1 cellular context compared by ENCODE assay signal in the genomic region with DNA sequence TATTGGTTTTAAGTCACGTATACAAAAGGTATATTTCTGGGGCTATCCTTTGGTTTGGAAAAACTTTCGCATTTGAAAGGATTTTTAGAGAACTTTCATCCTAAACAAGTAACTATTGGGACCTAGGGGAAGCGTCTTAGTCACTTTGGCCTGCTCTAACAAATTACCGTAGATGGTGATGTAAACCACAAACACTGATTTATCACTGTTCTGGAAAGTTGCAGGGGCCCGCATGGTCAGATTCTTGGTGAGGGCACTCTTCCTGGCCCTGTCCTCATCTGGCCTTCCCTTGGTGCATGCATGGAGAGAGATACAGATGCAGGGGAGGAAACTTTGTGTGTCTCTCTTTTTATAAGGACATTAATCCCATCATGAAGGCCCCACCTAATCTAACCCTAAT.
TF ChIP-seq lines count a peak whose summit lies in the region.

No MANE protein-coding gene starts in this region.

TF ChIP-seq in GM23338, 12 proteins besides CTCF, POLR2A, EP300 and RAD21 (continued from another document):
- TF ChIP-seq, protein P1, sequence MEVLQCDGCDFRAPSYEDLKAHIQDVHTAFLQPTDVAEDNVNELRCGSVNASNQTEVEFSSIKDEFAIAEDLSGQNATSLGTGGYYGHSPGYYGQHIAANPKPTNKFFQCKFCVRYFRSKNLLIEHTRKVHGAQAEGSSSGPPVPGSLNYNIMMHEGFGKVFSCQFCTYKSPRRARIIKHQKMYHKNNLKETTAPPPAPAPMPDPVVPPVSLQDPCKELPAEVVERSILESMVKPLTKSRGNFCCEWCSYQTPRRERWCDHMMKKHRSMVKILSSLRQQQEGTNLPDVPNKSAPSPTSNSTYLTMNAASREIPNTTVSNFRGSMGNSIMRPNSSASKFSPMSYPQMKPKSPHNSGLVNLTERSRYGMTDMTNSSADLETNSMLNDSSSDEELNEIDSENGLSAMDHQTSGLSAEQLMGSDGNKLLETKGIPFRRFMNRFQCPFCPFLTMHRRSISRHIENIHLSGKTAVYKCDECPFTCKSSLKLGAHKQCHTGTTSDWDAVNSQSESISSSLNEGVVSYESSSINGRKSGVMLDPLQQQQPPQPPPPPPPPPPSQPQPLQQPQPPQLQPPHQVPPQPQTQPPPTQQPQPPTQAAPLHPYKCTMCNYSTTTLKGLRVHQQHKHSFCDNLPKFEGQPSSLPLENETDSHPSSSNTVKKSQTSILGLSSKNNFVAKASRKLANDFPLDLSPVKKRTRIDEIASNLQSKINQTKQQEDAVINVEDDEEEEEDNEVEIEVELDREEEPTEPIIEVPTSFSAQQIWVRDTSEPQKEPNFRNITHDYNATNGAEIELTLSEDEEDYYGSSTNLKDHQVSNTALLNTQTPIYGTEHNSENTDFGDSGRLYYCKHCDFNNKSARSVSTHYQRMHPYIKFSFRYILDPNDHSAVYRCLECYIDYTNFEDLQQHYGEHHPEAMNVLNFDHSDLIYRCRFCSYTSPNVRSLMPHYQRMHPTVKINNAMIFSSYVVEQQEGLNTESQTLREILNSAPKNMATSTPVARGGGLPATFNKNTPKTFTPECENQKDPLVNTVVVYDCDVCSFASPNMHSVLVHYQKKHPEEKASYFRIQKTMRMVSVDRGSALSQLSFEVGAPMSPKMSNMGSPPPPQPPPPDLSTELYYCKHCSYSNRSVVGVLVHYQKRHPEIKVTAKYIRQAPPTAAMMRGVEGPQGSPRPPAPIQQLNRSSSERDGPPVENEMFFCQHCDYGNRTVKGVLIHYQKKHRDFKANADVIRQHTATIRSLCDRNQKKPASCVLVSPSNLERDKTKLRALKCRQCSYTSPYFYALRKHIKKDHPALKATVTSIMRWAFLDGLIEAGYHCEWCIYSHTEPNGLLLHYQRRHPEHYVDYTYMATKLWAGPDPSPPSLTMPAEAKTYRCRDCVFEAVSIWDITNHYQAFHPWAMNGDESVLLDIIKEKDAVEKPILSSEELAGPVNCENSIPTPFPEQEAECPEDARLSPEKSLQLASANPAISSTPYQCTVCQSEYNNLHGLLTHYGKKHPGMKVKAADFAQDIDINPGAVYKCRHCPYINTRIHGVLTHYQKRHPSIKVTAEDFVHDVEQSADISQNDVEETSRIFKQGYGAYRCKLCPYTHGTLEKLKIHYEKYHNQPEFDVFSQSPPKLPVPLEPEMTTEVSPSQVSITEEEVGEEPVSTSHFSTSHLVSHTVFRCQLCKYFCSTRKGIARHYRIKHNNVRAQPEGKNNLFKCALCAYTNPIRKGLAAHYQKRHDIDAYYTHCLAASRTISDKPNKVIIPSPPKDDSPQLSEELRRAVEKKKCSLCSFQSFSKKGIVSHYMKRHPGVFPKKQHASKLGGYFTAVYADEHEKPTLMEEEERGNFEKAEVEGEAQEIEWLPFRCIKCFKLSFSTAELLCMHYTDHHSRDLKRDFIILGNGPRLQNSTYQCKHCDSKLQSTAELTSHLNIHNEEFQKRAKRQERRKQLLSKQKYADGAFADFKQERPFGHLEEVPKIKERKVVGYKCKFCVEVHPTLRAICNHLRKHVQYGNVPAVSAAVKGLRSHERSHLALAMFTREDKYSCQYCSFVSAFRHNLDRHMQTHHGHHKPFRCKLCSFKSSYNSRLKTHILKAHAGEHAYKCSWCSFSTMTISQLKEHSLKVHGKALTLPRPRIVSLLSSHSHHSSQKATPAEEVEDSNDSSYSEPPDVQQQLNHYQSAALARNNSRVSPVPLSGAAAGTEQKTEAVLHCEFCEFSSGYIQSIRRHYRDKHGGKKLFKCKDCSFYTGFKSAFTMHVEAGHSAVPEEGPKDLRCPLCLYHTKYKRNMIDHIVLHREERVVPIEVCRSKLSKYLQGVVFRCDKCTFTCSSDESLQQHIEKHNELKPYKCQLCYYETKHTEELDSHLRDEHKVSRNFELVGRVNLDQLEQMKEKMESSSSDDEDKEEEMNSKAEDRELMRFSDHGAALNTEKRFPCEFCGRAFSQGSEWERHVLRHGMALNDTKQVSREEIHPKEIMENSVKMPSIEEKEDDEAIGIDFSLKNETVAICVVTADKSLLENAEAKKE (CRISPR knock-in tag; IDR thresholded peaks at IDR 0.05) = no peak
- TF ChIP-seq EZH2 (IDR thresholded peaks at IDR 0.05; ENCODE audit: low read depth, unreplicated experiment) (no peak), CREB1 (CRISPR knock-in tag; IDR thresholded peaks at IDR 0.05; ENCODE audit: low read depth) (no peak), ZNF331 (CRISPR knock-in tag; IDR thresholded peaks at IDR 0.05; ENCODE audit: low read depth) (no peak), POLR2AphosphoS5 (IDR thresholded peaks at IDR 0.05; ENCODE audit: low read depth) (no peak), EZH2phosphoT487 (IDR thresholded peaks at IDR 0.05; ENCODE audit: unreplicated experiment) (no peak), STAT1 (IDR thresholded peaks at IDR 0.05; ENCODE audit: unreplicated experiment) (no peak)
- TF ChIP-seq, protein P2, sequence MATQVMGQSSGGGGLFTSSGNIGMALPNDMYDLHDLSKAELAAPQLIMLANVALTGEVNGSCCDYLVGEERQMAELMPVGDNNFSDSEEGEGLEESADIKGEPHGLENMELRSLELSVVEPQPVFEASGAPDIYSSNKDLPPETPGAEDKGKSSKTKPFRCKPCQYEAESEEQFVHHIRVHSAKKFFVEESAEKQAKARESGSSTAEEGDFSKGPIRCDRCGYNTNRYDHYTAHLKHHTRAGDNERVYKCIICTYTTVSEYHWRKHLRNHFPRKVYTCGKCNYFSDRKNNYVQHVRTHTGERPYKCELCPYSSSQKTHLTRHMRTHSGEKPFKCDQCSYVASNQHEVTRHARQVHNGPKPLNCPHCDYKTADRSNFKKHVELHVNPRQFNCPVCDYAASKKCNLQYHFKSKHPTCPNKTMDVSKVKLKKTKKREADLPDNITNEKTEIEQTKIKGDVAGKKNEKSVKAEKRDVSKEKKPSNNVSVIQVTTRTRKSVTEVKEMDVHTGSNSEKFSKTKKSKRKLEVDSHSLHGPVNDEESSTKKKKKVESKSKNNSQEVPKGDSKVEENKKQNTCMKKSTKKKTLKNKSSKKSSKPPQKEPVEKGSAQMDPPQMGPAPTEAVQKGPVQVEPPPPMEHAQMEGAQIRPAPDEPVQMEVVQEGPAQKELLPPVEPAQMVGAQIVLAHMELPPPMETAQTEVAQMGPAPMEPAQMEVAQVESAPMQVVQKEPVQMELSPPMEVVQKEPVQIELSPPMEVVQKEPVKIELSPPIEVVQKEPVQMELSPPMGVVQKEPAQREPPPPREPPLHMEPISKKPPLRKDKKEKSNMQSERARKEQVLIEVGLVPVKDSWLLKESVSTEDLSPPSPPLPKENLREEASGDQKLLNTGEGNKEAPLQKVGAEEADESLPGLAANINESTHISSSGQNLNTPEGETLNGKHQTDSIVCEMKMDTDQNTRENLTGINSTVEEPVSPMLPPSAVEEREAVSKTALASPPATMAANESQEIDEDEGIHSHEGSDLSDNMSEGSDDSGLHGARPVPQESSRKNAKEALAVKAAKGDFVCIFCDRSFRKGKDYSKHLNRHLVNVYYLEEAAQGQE (IDR thresholded peaks at IDR 0.05; ENCODE audit: unreplicated experiment) = no peak
- TF ChIP-seq, protein P3, sequence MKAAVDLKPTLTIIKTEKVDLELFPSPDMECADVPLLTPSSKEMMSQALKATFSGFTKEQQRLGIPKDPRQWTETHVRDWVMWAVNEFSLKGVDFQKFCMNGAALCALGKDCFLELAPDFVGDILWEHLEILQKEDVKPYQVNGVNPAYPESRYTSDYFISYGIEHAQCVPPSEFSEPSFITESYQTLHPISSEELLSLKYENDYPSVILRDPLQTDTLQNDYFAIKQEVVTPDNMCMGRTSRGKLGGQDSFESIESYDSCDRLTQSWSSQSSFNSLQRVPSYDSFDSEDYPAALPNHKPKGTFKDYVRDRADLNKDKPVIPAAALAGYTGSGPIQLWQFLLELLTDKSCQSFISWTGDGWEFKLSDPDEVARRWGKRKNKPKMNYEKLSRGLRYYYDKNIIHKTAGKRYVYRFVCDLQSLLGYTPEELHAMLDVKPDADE (IDR thresholded peaks at IDR 0.05) = no peak
